2 cellular contexts compared by ENCODE assay signal in genomic region chr19:15307169-15307568, GRCh38.
A peak's percentile ranks its signal among the peaks of the same experiment; 100 is the strongest.
TF ChIP-seq lines count a peak whose summit lies in the region.

No MANE protein-coding gene starts in this region.

TF ChIP-seq in HepG2, 621 proteins besides CTCF, POLR2A, EP300 and RAD21:
- TF ChIP-seq CENPT (CRISPR knock-in tag; IDR thresholded peaks at IDR 0.05; ENCODE audit: low read depth) (no peak), IKZF4 (CRISPR knock-in tag; IDR thresholded peaks at IDR 0.05; ENCODE audit: borderline replicate concordance, low read depth, not compliant biosample characterization) (no peak), SRSF4 (IDR thresholded peaks at IDR 0.05; ENCODE audit: low read depth, low read length, poor library complexity, severe bottlenecking) (no peak), NAIF1 (CRISPR knock-in tag; IDR thresholded peaks at IDR 0.05; ENCODE audit: borderline replicate concordance) (no peak), SOX5 (CRISPR knock-in tag; IDR thresholded peaks at IDR 0.05; ENCODE audit: borderline replicate concordance) (no peak), E2F1 (CRISPR knock-in tag; IDR thresholded peaks at IDR 0.05) (no peak), STAT5B (CRISPR knock-in tag; IDR thresholded peaks at IDR 0.05) (no peak), IKZF1 (IDR thresholded peaks at IDR 0.05) (no peak), GMEB2 (CRISPR knock-in tag; IDR thresholded peaks at IDR 0.05; ENCODE audit: low read depth) (no peak), ZNF484 (CRISPR knock-in tag; IDR thresholded peaks at IDR 0.05; ENCODE audit: borderline replicate concordance, low read depth) (no peak), MEIS2 (CRISPR knock-in tag; IDR thresholded peaks at IDR 0.05) (no peak), TRIM22 (IDR thresholded peaks at IDR 0.05) (no peak), CHD4 (IDR thresholded peaks at IDR 0.05; ENCODE audit: borderline replicate concordance, low read length) (no peak)

TF ChIP-seq in HEK293T, 16 proteins besides CTCF, POLR2A, EP300 and RAD21:
- TF ChIP-seq FOXA1 (IDR thresholded peaks at IDR 0.05) = no peak
- TF ChIP-seq, protein P1, sequence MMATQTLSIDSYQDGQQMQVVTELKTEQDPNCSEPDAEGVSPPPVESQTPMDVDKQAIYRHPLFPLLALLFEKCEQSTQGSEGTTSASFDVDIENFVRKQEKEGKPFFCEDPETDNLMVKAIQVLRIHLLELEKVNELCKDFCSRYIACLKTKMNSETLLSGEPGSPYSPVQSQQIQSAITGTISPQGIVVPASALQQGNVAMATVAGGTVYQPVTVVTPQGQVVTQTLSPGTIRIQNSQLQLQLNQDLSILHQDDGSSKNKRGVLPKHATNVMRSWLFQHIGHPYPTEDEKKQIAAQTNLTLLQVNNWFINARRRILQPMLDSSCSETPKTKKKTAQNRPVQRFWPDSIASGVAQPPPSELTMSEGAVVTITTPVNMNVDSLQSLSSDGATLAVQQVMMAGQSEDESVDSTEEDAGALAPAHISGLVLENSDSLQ (IDR thresholded peaks at IDR 0.05) = 0 out of 2 replicates have a peak, but pooled peaks have one; percentile 23
TF ChIP-seq in HEK293T: peak in this region for 1.
